In the genomic region with DNA sequence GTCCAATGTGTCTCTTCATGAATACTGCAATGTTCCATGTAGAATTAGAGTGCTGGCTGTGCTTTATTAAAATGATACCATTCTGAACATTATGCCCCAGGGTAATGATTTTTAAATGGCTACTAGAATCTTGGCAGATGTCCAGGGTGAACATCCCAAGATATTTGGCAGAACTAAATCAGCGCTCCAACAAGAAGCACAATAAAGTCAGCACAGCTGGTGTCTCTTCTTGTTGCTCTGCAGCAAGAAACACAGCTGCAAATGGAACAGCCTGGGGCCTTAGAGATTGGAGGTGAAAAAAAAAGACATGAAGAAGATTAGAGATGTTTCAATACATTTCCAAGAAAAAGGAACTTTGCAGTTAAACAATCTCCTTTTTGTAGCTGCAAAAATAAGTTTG, we compare ENCODE assay signal across 1 cellular context.
TF ChIP-seq lines count a peak whose summit lies in the region.

No MANE protein-coding gene starts in this region.

TF ChIP-seq in GM23338, 12 proteins besides CTCF, POLR2A, EP300 and RAD21 (continued from another document):
- TF ChIP-seq, protein P1, sequence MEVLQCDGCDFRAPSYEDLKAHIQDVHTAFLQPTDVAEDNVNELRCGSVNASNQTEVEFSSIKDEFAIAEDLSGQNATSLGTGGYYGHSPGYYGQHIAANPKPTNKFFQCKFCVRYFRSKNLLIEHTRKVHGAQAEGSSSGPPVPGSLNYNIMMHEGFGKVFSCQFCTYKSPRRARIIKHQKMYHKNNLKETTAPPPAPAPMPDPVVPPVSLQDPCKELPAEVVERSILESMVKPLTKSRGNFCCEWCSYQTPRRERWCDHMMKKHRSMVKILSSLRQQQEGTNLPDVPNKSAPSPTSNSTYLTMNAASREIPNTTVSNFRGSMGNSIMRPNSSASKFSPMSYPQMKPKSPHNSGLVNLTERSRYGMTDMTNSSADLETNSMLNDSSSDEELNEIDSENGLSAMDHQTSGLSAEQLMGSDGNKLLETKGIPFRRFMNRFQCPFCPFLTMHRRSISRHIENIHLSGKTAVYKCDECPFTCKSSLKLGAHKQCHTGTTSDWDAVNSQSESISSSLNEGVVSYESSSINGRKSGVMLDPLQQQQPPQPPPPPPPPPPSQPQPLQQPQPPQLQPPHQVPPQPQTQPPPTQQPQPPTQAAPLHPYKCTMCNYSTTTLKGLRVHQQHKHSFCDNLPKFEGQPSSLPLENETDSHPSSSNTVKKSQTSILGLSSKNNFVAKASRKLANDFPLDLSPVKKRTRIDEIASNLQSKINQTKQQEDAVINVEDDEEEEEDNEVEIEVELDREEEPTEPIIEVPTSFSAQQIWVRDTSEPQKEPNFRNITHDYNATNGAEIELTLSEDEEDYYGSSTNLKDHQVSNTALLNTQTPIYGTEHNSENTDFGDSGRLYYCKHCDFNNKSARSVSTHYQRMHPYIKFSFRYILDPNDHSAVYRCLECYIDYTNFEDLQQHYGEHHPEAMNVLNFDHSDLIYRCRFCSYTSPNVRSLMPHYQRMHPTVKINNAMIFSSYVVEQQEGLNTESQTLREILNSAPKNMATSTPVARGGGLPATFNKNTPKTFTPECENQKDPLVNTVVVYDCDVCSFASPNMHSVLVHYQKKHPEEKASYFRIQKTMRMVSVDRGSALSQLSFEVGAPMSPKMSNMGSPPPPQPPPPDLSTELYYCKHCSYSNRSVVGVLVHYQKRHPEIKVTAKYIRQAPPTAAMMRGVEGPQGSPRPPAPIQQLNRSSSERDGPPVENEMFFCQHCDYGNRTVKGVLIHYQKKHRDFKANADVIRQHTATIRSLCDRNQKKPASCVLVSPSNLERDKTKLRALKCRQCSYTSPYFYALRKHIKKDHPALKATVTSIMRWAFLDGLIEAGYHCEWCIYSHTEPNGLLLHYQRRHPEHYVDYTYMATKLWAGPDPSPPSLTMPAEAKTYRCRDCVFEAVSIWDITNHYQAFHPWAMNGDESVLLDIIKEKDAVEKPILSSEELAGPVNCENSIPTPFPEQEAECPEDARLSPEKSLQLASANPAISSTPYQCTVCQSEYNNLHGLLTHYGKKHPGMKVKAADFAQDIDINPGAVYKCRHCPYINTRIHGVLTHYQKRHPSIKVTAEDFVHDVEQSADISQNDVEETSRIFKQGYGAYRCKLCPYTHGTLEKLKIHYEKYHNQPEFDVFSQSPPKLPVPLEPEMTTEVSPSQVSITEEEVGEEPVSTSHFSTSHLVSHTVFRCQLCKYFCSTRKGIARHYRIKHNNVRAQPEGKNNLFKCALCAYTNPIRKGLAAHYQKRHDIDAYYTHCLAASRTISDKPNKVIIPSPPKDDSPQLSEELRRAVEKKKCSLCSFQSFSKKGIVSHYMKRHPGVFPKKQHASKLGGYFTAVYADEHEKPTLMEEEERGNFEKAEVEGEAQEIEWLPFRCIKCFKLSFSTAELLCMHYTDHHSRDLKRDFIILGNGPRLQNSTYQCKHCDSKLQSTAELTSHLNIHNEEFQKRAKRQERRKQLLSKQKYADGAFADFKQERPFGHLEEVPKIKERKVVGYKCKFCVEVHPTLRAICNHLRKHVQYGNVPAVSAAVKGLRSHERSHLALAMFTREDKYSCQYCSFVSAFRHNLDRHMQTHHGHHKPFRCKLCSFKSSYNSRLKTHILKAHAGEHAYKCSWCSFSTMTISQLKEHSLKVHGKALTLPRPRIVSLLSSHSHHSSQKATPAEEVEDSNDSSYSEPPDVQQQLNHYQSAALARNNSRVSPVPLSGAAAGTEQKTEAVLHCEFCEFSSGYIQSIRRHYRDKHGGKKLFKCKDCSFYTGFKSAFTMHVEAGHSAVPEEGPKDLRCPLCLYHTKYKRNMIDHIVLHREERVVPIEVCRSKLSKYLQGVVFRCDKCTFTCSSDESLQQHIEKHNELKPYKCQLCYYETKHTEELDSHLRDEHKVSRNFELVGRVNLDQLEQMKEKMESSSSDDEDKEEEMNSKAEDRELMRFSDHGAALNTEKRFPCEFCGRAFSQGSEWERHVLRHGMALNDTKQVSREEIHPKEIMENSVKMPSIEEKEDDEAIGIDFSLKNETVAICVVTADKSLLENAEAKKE (CRISPR knock-in tag; IDR thresholded peaks at IDR 0.05), result no peak
- no peak for TF ChIP-seq STAT1 (IDR thresholded peaks at IDR 0.05; ENCODE audit: unreplicated experiment)
- no peak for TF ChIP-seq REST (IDR thresholded peaks at IDR 0.05; ENCODE audit: unreplicated experiment)
- no peak for TF ChIP-seq ETS1 (IDR thresholded peaks at IDR 0.05)
- no peak for TF ChIP-seq EZH2phosphoT487 (IDR thresholded peaks at IDR 0.05; ENCODE audit: unreplicated experiment)
- TF ChIP-seq JUNB (IDR thresholded peaks at IDR 0.05; ENCODE audit: unreplicated experiment), result no peak
- TF ChIP-seq CREB1 (CRISPR knock-in tag; IDR thresholded peaks at IDR 0.05; ENCODE audit: low read depth), result no peak
- no peak for TF ChIP-seq NANOG (IDR thresholded peaks at IDR 0.05; ENCODE audit: borderline replicate concordance)
- TF ChIP-seq ZNF114 (CRISPR knock-in tag; IDR thresholded peaks at IDR 0.05), result no peak
- TF ChIP-seq POLR2AphosphoS5 (IDR thresholded peaks at IDR 0.05; ENCODE audit: low read depth), result no peak
